ENCODE assay signal across 8 cellular contexts in genomic region chr18:3603460-3604259, GRCh38.
A peak's percentile ranks its signal among the peaks of the same experiment; 100 is the strongest.
DNase-seq lines count a peak whose midpoint lies in the region; FAIRE-seq and TF ChIP-seq lines count a peak whose summit lies in the region.

No MANE protein-coding gene starts in this region.

- DNase-seq in D341Med (ENCODE audit: low spot score), result peak; percentile 70
- DNase-seq in HPDE6-E6E7 (ENCODE audit: extremely low spot score), result peak; percentile 69
- DNase-seq in RWPE1 (ENCODE audit: low spot score), result peak; percentile 89
- peak; percentile 60 to 97 for DNase-seq in dermis microvascular lymphatic vessel endothelial cell (ENCODE audit: low read depth in 2 of 2)
- peak in 17 of 49 donors; percentile 15 to 70 (median 32) for DNase-seq in substantia nigra (lab: John Stamatoyannopoulos, UW)
- DNase-seq in GM19239 (ENCODE audit: insufficient read length, low spot score), result no peak
- DNase-seq in GM19240 (ENCODE audit: insufficient read length, low spot score), result no peak

- no peak for FAIRE-seq in GM19239 (lab: Jason Lieb, UNC)

- H3K27ac ChIP-seq in RWPE1 (peak overlapping the region; percentile 94), layer of hippocampus (ENCODE audit: low read depth, low read length) (peak overlapping the region; percentile 83), substantia nigra (ENCODE audit: low read depth, low read length, poor library complexity, severe bottlenecking) (peak overlapping the region; percentile 95)

- CTCF ChIA-PET in RWPE1 (lab: Yijun Ruan, JAX), result interaction anchor here (0.5 to 1.6 kb wide), 3 partner anchors 9 to 156 kb away, joined by 3 to 15 read pairs (median 14); no protein-coding TSS in a partner anchor

- POLR2A ChIA-PET in RWPE1 (lab: Yijun Ruan, JAX; ENCODE audit: low non-redundant PET), result interaction anchor here (0.5 to 2.2 kb wide), 8 partner anchors 19 to 1691 kb away, joined by 3 to 18 read pairs (median 6); partner anchors contain the start of gene TGIF1

- TF ChIP-seq CTCF in RWPE1 (conservative IDR thresholded peaks at IDR 0.05; ENCODE audit: low read depth), result no peak

- no peaks in the 10 kb centered on the region for H3K27me3 ChIP-seq in layer of hippocampus (ENCODE audit: control insufficient read depth, insufficient read depth, low read length)

Comparison
In these comparisons a context has a peak if more than half of its experiments do, and no peak if none do; other contexts are left out.
1. DNase-seq: peak in D341Med (single experiment), HPDE6-E6E7 (single experiment), RWPE1 (single experiment) and dermis microvascular lymphatic vessel endothelial cell (2 of 2); none in GM19239 (single experiment) and GM19240 (single experiment).
2. Peak in every context shown above with its lines, with median percentiles within 50 percentile points of each other: H3K27ac ChIP-seq.